ENCODE assay signal across 23 cellular contexts in genomic region chr3:156404217-156404616, GRCh38.
"Had no signal": no experiment of that assay in that cellular context is flagged by ENCODE, and none has a peak within 500 bp of the region (broad histone marks: within the 10 kb centered on the region; RNA-seq: fewer than 3 reads in every experiment).

No MANE protein-coding gene starts in this region.

- H3K9me3 ChIP-seq: Peyer's patch, SJCRH30 had no signal

- ATAC-seq: activated CD8-positive, alpha-beta T cell treated with anti-CD3 and anti-CD28 coated beads, Interleukin-2, amount 10 ng/mL, durations not matched to agents 7 days and 5 days; SK-N-SH treated with all-trans-retinoic acid at 6 μM for 48 hours; WTC11 had no signal

- DNase-seq: activated CD4-positive, alpha-beta T cell treated with anti-CD3 and anti-CD28 coated beads for 48 hours; activated CD4-positive, alpha-beta T cell treated with anti-CD3 and anti-CD28 coated beads, Interleukin-2, amount 50 U/mL, for 4 hours; activated CD4-positive, CD25-positive, alpha-beta regulatory T cell treated with anti-CD3 and anti-CD28 coated beads, Interleukin-2, amount 50 U/mL, for 72 hours; activated CD8-positive, alpha-beta T cell treated with anti-CD3 and anti-CD28 coated beads, Interleukin-2, amount 10 ng/mL, durations not matched to agents 7 days and 5 days; activated effector memory CD4-positive, alpha-beta T cell treated with Interleukin-2 at 50 U/mL for 16 hours; activated naive CD4-positive, alpha-beta T cell; activated T-cell treated with anti-CD3 and anti-CD28 coated beads, Interleukin-2, amount 50 U/mL, for 24 hours; aorta; central memory CD4-positive, alpha-beta T cell; KG1; MV-4-11; NCI-H1092 treated with DMSO at 0.1 percent for 48 hours; NCI-H1436 treated with DMSO at 0.1 percent for 48 hours; NCI-H187; NCI-H2081; NCI-H446; NCI-H524; Peyer's patch; Right ventricle myocardium superior; SJCRH30 had no signal

- FAIRE-seq: bronchial epithelial cell had no signal

- H3K4me3 ChIP-seq: Peyer's patch, SJCRH30 had no signal

- H3K4me1 ChIP-seq: Peyer's patch, SJCRH30 had no signal

- H3K36me3 ChIP-seq: Peyer's patch, SJCRH30 had no signal

- H3K27me3 ChIP-seq: Peyer's patch had no signal
